ENCODE assay signal across 16 cellular contexts in the genomic region with DNA sequence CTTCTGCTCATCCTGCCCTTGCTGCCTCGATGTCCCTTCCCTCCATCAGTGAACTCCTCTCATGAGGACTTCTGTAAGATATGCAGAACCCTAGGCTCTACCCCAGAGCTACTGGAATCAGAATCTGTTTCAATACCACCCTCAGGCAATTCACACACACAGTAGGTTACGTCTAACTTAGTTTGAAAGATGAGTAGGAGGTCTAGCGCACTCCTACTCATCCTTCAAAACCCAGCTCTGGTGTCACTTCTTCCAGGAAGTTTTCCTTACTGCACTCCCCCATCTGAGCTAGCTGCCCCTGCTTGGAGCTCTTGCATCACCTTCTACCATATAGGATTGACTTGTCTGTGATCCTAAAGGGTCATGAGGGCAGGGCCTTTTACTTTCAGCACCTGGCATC. TPM values are rescaled to one million over a fixed set of nuclear protein-coding genes. Genes with fewer than 3 reads are reported as not detected.
DNase-seq lines count a peak whose midpoint lies in the region; ATAC-seq, FAIRE-seq and TF ChIP-seq lines count a peak whose summit lies in the region.
"Had no signal": no experiment of that assay in that cellular context is flagged by ENCODE, and none has a peak within 500 bp of the region (broad histone marks: within the 10 kb centered on the region; RNA-seq: fewer than 3 reads in every experiment).

No MANE protein-coding gene starts in this region.

- H3K18ac ChIP-seq in mesenchymal stem cell (ENCODE audit: low read depth in 1 of 2, low read length in 2 of 2): no peak overlapping the region

- ATAC-seq in HG02798 (IDR thresholded peaks at IDR 0.05; ENCODE audit: poor library complexity, unreplicated experiment): no peak
- ATAC-seq: A549; CD8-positive, alpha-beta T cell; GM12878; GM23338 had no signal

- DNase-seq in Calu3: no peak
- no peak for DNase-seq in GM12891 (ENCODE audit: insufficient read length, low spot score)
- DNase-seq in mesenchymal stem cell: no peak
- DNase-seq in progenitor cell of endocrine pancreas (ENCODE audit: low spot score, unreplicated experiment): no peak
- no peak for DNase-seq in substantia nigra (lab: John Stamatoyannopoulos, UW)
- DNase-seq in posterior cingulate gyrus: no peak
- DNase-seq: CD8-positive, alpha-beta T cell; COR-L47; DMS 273 treated with DMSO at 0.1 percent for 48 hours; H7 had no signal

- H3K27ac ChIP-seq in mesenchymal stem cell (ENCODE audit: low read length, poor library complexity, severe bottlenecking): no peak overlapping the region
- no peak overlapping the region for H3K27ac ChIP-seq in substantia nigra (ENCODE audit: low read depth, low read length, poor library complexity, severe bottlenecking)
- H3K27ac ChIP-seq: A549 had no signal

- H2BK12ac ChIP-seq in mesenchymal stem cell (ENCODE audit: low read length in 2 of 2): no peak overlapping the region

- H2BK120ac ChIP-seq in mesenchymal stem cell (ENCODE audit: low read depth, low read length): no peak overlapping the region

- no peak overlapping the region for H3K9ac ChIP-seq in mesenchymal stem cell (ENCODE audit: low read length)

- no peak overlapping the region for H2BK15ac ChIP-seq in mesenchymal stem cell (ENCODE audit: low read depth, poor library complexity, severe bottlenecking)

- H3K36me3 Mint-ChIP-seq in Calu3 (ENCODE audit: insufficient read depth, unreplicated experiment) (peaks cover 57% of the 10 kb centered on the region), progenitor cell of endocrine pancreas (ENCODE audit: insufficient read depth) (peaks cover under 1% of the 10 kb centered on the region)
- H3K36me3 Mint-ChIP-seq: CD8-positive, alpha-beta T cell had no signal

- no TSS peak for BruUV-seq in Calu3 (replicated peaks; lab: Mats Ljungman, UMichigan)

- no peaks in the 10 kb centered on the region for H3K9me3 ChIP-seq in mesenchymal stem cell (ENCODE audit: control insufficient read depth, low read length)
- H3K9me3 ChIP-seq: A549 had no signal

- peaks cover 12% of the 10 kb centered on the region for H3K79me1 ChIP-seq in mesenchymal stem cell (replicated peaks; ENCODE audit: low read length, poor library complexity, severe bottlenecking)

- H3K4ac ChIP-seq in mesenchymal stem cell (ENCODE audit: low read depth in 1 of 2, low read length in 2 of 2): no peak overlapping the region

- no peak overlapping the region for H3K14ac ChIP-seq in mesenchymal stem cell (ENCODE audit: low read length in 2 of 2)

- no peak overlapping the region for H3K4me2 ChIP-seq in mesenchymal stem cell (ENCODE audit: low read length, poor library complexity, severe bottlenecking)
- H3K4me2 ChIP-seq: A549, GM23338 had no signal

- peaks cover 0 to 30% of the 10 kb centered on the region in 2 experiments for H3K36me3 ChIP-seq in mesenchymal stem cell (ENCODE audit: control insufficient read depth in 1 of 2, insufficient read depth in 2 of 2, low read depth in 1 of 2, low read length in 2 of 2)

- H4K91ac ChIP-seq in mesenchymal stem cell (ENCODE audit: low read length): no peak overlapping the region

- no peak overlapping the region for H3K4me3 ChIP-seq in mesenchymal stem cell (ENCODE audit: insufficient read depth in 1 of 2, low read depth in 1 of 2, low read length in 2 of 2)
- H3K4me3 ChIP-seq: A549, GM12878, GM23338 had no signal

- no peak overlapping the region for H2AFZ ChIP-seq in mesenchymal stem cell (ENCODE audit: low read depth, low read length)
- H2AFZ ChIP-seq: GM23338 had no signal

- peak overlapping the region; percentile 85 for H2AK5ac ChIP-seq in mesenchymal stem cell (ENCODE audit: low read length, severe bottlenecking)

- H3K9me3 Mint-ChIP-seq in Calu3 (ENCODE audit: low read depth, unreplicated experiment): no peaks in the 10 kb centered on the region
- no peaks in the 10 kb centered on the region for H3K9me3 Mint-ChIP-seq in progenitor cell of endocrine pancreas (ENCODE audit: low read depth)
- H3K9me3 Mint-ChIP-seq: CD14-positive monocyte; CD8-positive, alpha-beta T cell; GM23338 had no signal

- WGBS in mesenchymal stem cell: 98% methylated on average over 3 of the region's 3 CpGs

- H3K4me3 Mint-ChIP-seq in Calu3 (ENCODE audit: low read depth, unreplicated experiment) (peak overlapping the region; percentile 10), progenitor cell of endocrine pancreas (ENCODE audit: low read depth) (no peak overlapping the region)
- H3K4me3 Mint-ChIP-seq: CD14-positive monocyte; CD8-positive, alpha-beta T cell; GM23338; IgD-negative memory B cell had no signal

- H3K4me1 Mint-ChIP-seq in Calu3 (ENCODE audit: low read depth, unreplicated experiment) (peaks cover 18% of the 10 kb centered on the region), progenitor cell of endocrine pancreas (ENCODE audit: low read depth) (peaks cover 22% of the 10 kb centered on the region)
- H3K4me1 Mint-ChIP-seq: CD14-positive monocyte had no signal

- no peak overlapping the region for H4K8ac ChIP-seq in mesenchymal stem cell (ENCODE audit: low read length)

- CTCF ChIA-PET in Calu3 (lab: Charles Lee): interaction anchor here (0.6 kb wide), 1 partner anchor 806 kb away, joined by 3 read pairs; no protein-coding TSS in a partner anchor

- no peak overlapping the region for H2BK5ac ChIP-seq in mesenchymal stem cell (ENCODE audit: low read depth, low read length, poor library complexity, severe bottlenecking)

- TF ChIP-seq CTCF in Calu3 (IDR thresholded peaks at IDR 0.05; ENCODE audit: unreplicated experiment) (no peak), progenitor cell of endocrine pancreas (IDR thresholded peaks at IDR 0.05; ENCODE audit: unreplicated experiment) (no peak)

- intact Hi-C loops in Calu3 (cut with micrococcal nuclease; ENCODE audit: unreplicated experiment): no loop called here
- intact Hi-C loops in posterior cingulate gyrus (cut with DNase I): no loop called here

- no peaks in the 10 kb centered on the region for H3K27me3 ChIP-seq in mesenchymal stem cell (ENCODE audit: control insufficient read depth in 1 of 2, insufficient read depth in 1 of 2, low read length in 2 of 2)

- H3K4me1 ChIP-seq in mesenchymal stem cell (ENCODE audit: control insufficient read depth, insufficient read depth, low read depth, low read length): peaks cover 24% of the 10 kb centered on the region
- H3K4me1 ChIP-seq: A549 had no signal

- H3K23ac ChIP-seq in mesenchymal stem cell (ENCODE audit: low read length in 2 of 2): no peak overlapping the region

- peak; percentile 16 for FAIRE-seq in GM12891 (lab: Jason Lieb, UNC)
- FAIRE-seq: A549, GM12878 had no signal

- H3K27me3 Mint-ChIP-seq in Calu3 (ENCODE audit: unreplicated experiment): no peaks in the 10 kb centered on the region
- peaks cover under 1% of the 10 kb centered on the region for H3K27me3 Mint-ChIP-seq in progenitor cell of endocrine pancreas
- H3K27me3 Mint-ChIP-seq: IgD-negative memory B cell had no signal

- no peak for TF ChIP-seq POLR2A in GM12891 (IDR thresholded peaks at IDR 0.05; ENCODE audit: low read depth, low read length)

- H3K27ac Mint-ChIP-seq in Calu3 (ENCODE audit: unreplicated experiment): peak overlapping the region; percentile 19
- peak overlapping the region; percentile 85 for H3K27ac Mint-ChIP-seq in progenitor cell of endocrine pancreas
- H3K27ac Mint-ChIP-seq: CD14-positive monocyte; CD8-positive, alpha-beta T cell; GM23338; IgD-negative memory B cell had no signal

TF ChIP-seq in GM12891, 5 proteins besides CTCF, POLR2A, EP300 and RAD21:
- no peak for TF ChIP-seq POLR2AphosphoS5 (IDR thresholded peaks at IDR 0.05; ENCODE audit: low read depth, low read length)
- no peak for TF ChIP-seq PAX5 (IDR thresholded peaks at IDR 0.05; ENCODE audit: insufficient read depth, low read length, severe bottlenecking)
- no peak for TF ChIP-seq SPI1 (IDR thresholded peaks at IDR 0.05; ENCODE audit: low read depth, low read length)
- TF ChIP-seq TAF1 (IDR thresholded peaks at IDR 0.05; ENCODE audit: low read depth, low read length): no peak
- TF ChIP-seq POU2F2 (IDR thresholded peaks at IDR 0.05; ENCODE audit: low read depth, low read length): no peak

RNA-seq across cellular contexts. Expression of a gene that starts 56.4 kb away (rescaled TPM):
- 53.8 and 58.7 TPM in 2 replicates for total RNA-seq in Calu3 (2022)
- 16.7 TPM for polyA plus RNA-seq in GM12891 (2012; ENCODE audit: low read depth, missing spikeins)
- 68.9 TPM for polyA plus RNA-seq in mesenchymal stem cell (2013, experiment 1 of 2)
- polyA plus RNA-seq in mesenchymal stem cell (2013, experiment 2 of 2): 65.7 TPM
- total RNA-seq in progenitor cell of endocrine pancreas: 118 and 127 TPM in 2 replicates
